Comparison of ENCODE assay signal across 13 cellular contexts in the genomic region with DNA sequence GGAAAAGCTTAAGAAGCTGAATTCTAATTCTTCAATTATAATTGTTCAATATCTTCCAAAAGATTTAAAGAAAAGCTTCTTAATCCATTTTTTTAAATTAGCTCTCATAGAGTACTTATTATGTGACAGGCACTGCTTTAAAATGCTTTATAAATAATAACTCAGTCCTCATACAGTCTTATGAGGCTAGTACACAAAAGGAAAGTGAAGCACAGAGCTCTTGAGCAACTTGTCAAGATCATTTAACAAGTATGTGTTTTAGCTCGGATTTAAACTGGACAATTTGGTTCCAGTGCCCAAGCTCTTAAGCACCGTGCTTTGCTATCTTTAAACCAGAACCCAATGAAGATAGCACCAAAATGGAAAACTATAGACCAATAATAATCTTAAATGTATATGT.
"Had no signal": no experiment of that assay in that cellular context is flagged by ENCODE, and none has a peak within 500 bp of the region (broad histone marks: within the 10 kb centered on the region; RNA-seq: fewer than 3 reads in every experiment).

No MANE protein-coding gene starts in this region.

- H3K36me3 ChIP-seq: esophagus muscularis mucosa had no signal

- H3K4me2 ChIP-seq: hepatocyte had no signal

- H3K9me3 ChIP-seq: psoas muscle had no signal

- FAIRE-seq: urothelium cell line had no signal

- H3K27ac ChIP-seq: esophagus muscularis mucosa, hepatocyte, psoas muscle had no signal

- H3K4me3 ChIP-seq: esophagus muscularis mucosa, hepatocyte, psoas muscle had no signal

- H2AFZ ChIP-seq: hepatocyte had no signal

- H3K79me2 ChIP-seq: hepatocyte had no signal

- H3K4me1 ChIP-seq: esophagus muscularis mucosa, psoas muscle had no signal

- H3K27me3 ChIP-seq: esophagus muscularis mucosa, hepatocyte had no signal

- ATAC-seq: natural killer cell, psoas muscle had no signal

- DNase-seq: activated CD4-positive, alpha-beta T cell treated with anti-CD3 and anti-CD28 coated beads, Interleukin-2, amount 10 ng/mL, durations not matched to agents 7 days and 5 days; activated CD4-positive, CD25-positive, alpha-beta regulatory T cell; activated T-cell treated with anti-CD3 and anti-CD28 coated beads, Interleukin-2, amount 50 U/mL, for 1 hour; mammary epithelial cell; natural killer cell; nucleus accumbens; psoas muscle; stimulated activated CD4-positive, alpha-beta T cell treated with anti-CD3 and anti-CD28 coated beads, Interleukin-15, amount 100 ng/mL, for 24 hours; stimulated activated CD4-positive, alpha-beta T cell treated with anti-CD3 and anti-CD28 coated beads, Interleukin-4, amount 100 ng/mL, for 24 hours; T-helper 2 cell had no signal
